ENCODE assay signal across 20 cellular contexts in genomic region chr2:213175673-213176247, GRCh38.
"Had no signal": no experiment of that assay in that cellular context is flagged by ENCODE, and none has a peak within 500 bp of the region (broad histone marks: within the 10 kb centered on the region; RNA-seq: fewer than 3 reads in every experiment).

No MANE protein-coding gene starts in this region.

- H3K4me3 Mint-ChIP-seq: activated CD4-positive, alpha-beta memory T cell treated with anti-CD3 and anti-CD28 coated beads for 36 hours; activated naive CD8-positive, alpha-beta T cell treated with anti-CD3 and anti-CD28 coated beads, Interleukin-2, amount 50 U/mL, for 24 hours; activated T-cell treated with anti-CD3 and anti-CD28 coated beads, Interleukin-2, amount 50 U/mL, for 72 hours; endodermal cell; immature natural killer cell; naive thymus-derived CD4-positive, alpha-beta T cell; neural progenitor cell; T-helper 17 cell had no signal

- H3K4me1 ChIP-seq: lower lobe of right lung, neural progenitor cell, thyroid gland had no signal

- H3K9me3 Mint-ChIP-seq: activated CD4-positive, alpha-beta memory T cell treated with anti-CD3 and anti-CD28 coated beads for 36 hours; activated naive CD8-positive, alpha-beta T cell treated with anti-CD3 and anti-CD28 coated beads, Interleukin-2, amount 50 U/mL, for 24 hours; activated T-cell treated with anti-CD3 and anti-CD28 coated beads, Interleukin-2, amount 50 U/mL, for 72 hours; endodermal cell had no signal

- H3K9ac ChIP-seq: neural progenitor cell had no signal

- H3K27me3 ChIP-seq: neural progenitor cell, thyroid gland had no signal

- ATAC-seq: activated naive CD8-positive, alpha-beta T cell treated with anti-CD3 and anti-CD28 coated beads, Interleukin-2, amount 50 U/mL, for 24 hours; activated T-cell treated with anti-CD3 and anti-CD28 coated beads, Interleukin-2, amount 50 U/mL, for 72 hours; left lobe of liver; lower lobe of right lung; naive thymus-derived CD4-positive, alpha-beta T cell; stimulated activated naive CD8-positive, alpha-beta T cell treated with anti-CD3 and anti-CD28 coated beads, Interleukin-15, Interleukin-2, amounts not matched to agents 100 U/mL and 50 U/mL, for 24 hours; T-helper 17 cell had no signal

- H3K36me3 Mint-ChIP-seq: activated CD4-positive, alpha-beta memory T cell treated with anti-CD3 and anti-CD28 coated beads for 36 hours; naive thymus-derived CD4-positive, alpha-beta T cell; neural progenitor cell had no signal

- H3K9me3 ChIP-seq: lower lobe of right lung, thyroid gland had no signal

- H3K27me3 Mint-ChIP-seq: activated CD4-positive, alpha-beta memory T cell treated with anti-CD3 and anti-CD28 coated beads for 36 hours; activated naive CD8-positive, alpha-beta T cell treated with anti-CD3 and anti-CD28 coated beads, Interleukin-2, amount 50 U/mL, for 24 hours; progenitor cell of endocrine pancreas had no signal

- H3K27ac ChIP-seq: coronary artery, epithelial cell of prostate, lower lobe of right lung, neural progenitor cell, thyroid gland had no signal

- H3K4me1 Mint-ChIP-seq: immature natural killer cell; naive thymus-derived CD4-positive, alpha-beta T cell; neural progenitor cell; T-helper 17 cell had no signal

- H3K4me2 ChIP-seq: neural progenitor cell had no signal

- H3K27ac Mint-ChIP-seq: activated CD4-positive, alpha-beta memory T cell treated with anti-CD3 and anti-CD28 coated beads for 36 hours; activated naive CD8-positive, alpha-beta T cell treated with anti-CD3 and anti-CD28 coated beads, Interleukin-2, amount 50 U/mL, for 24 hours; activated T-cell treated with anti-CD3 and anti-CD28 coated beads, Interleukin-2, amount 50 U/mL, for 72 hours; endodermal cell; immature natural killer cell; naive thymus-derived CD4-positive, alpha-beta T cell; neural progenitor cell; progenitor cell of endocrine pancreas; T-helper 17 cell had no signal

- H3K4me3 ChIP-seq: coronary artery, lower lobe of right lung, neural progenitor cell, thyroid gland had no signal

- H3K36me3 ChIP-seq: lower lobe of right lung, neural progenitor cell, thyroid gland had no signal

- H2AFZ ChIP-seq: neural progenitor cell had no signal

- DNase-seq: activated CD4-positive, alpha-beta memory T cell treated with anti-CD3 and anti-CD28 coated beads for 36 hours; activated CD4-positive, alpha-beta T cell treated with anti-CD3 and anti-CD28 coated beads for 48 hours; activated gamma-delta T cell; activated naive CD4-positive, alpha-beta T cell treated with anti-CD3 and anti-CD28 coated beads, Interleukin-2, amount 50 U/mL, for 16 hours; activated naive CD8-positive, alpha-beta T cell treated with anti-CD3 and anti-CD28 coated beads, Interleukin-2, amount 50 U/mL, for 24 hours; activated T-cell treated with anti-CD3 and anti-CD28 coated beads, Interleukin-2, amount 50 U/mL, for 72 hours; cerebellar nuclear complex; endodermal cell; immature natural killer cell; lower lobe of right lung; naive thymus-derived CD4-positive, alpha-beta T cell; stimulated activated CD4-positive, alpha-beta T cell treated with anti-CD3 and anti-CD28 coated beads, Interleukin-4, amount 100 ng/mL, for 4 hours; stimulated activated naive CD8-positive, alpha-beta T cell treated with anti-CD3 and anti-CD28 coated beads, Interleukin-15, Interleukin-2, amounts not matched to agents 100 U/mL and 50 U/mL, for 24 hours; T-helper 17 cell; thyroid gland had no signal
